Comparison of ENCODE assay signal across 10 cellular contexts in genomic region chr12:89935850-89936249, GRCh38.
DNase-seq lines count a peak whose midpoint lies in the region; ATAC-seq lines count a peak whose summit lies in the region.
"Had no signal": no experiment of that assay in that cellular context is flagged by ENCODE, and none has a peak within 500 bp of the region (broad histone marks: within the 10 kb centered on the region; RNA-seq: fewer than 3 reads in every experiment).

No MANE protein-coding gene starts in this region.

- no peaks in the 10 kb centered on the region for H3K36me3 Mint-ChIP-seq in activated T-cell treated with anti-CD3 and anti-CD28 coated beads, Interleukin-2, amount 50 U/mL, for 24 hours (ENCODE audit: low read depth)
- H3K36me3 Mint-ChIP-seq in stimulated activated effector memory CD8-positive, alpha-beta T cell treated with anti-CD3 and anti-CD28 coated beads, Interleukin-12 subunit alpha, Interleukin-12 subunit beta, amount 100 ng/mL, for 72 hours = no peaks in the 10 kb centered on the region

- DNase-seq in activated T-cell treated with anti-CD3 and anti-CD28 coated beads, Interleukin-2, amount 50 U/mL, for 24 hours = no peak
- no peak for DNase-seq in activated T-cell treated with anti-CD3 and anti-CD28 coated beads, Interleukin-2, amount 50 U/mL, for 48 hours
- no peak for DNase-seq in stimulated activated effector memory CD8-positive, alpha-beta T cell treated with anti-CD3 and anti-CD28 coated beads, Interleukin-12 subunit alpha, Interleukin-12 subunit beta, amount 100 ng/mL, for 72 hours (ENCODE audit: low spot score in 2 of 2)
- DNase-seq in SKM-1 treated with dmso at 0.1 percent for 144 hours (lab: John Stamatoyannopoulos, UW; ENCODE audit: unreplicated experiment) (no peak), mucosa of gallbladder (ENCODE audit: low spot score) (no peak), NOMO-1 treated with DMSO at 0.1 percent for 48 hours (lab: John Stamatoyannopoulos, UW; ENCODE audit: unreplicated experiment) (no peak)
- DNase-seq: GF-D8, SHP77 treated with DMSO at 0.1 percent for 48 hours had no signal

- H3K9me3 Mint-ChIP-seq in activated T-cell treated with anti-CD3 and anti-CD28 coated beads, Interleukin-2, amount 50 U/mL, for 24 hours = no peaks in the 10 kb centered on the region
- peaks cover 2% of the 10 kb centered on the region for H3K9me3 Mint-ChIP-seq in stimulated activated effector memory CD8-positive, alpha-beta T cell treated with anti-CD3 and anti-CD28 coated beads, Interleukin-12 subunit alpha, Interleukin-12 subunit beta, amount 100 ng/mL, for 72 hours

- H3K4me1 Mint-ChIP-seq in activated T-cell treated with anti-CD3 and anti-CD28 coated beads, Interleukin-2, amount 50 U/mL, for 24 hours (ENCODE audit: low read depth) = peaks cover 31% of the 10 kb centered on the region
- H3K4me1 Mint-ChIP-seq in stimulated activated effector memory CD8-positive, alpha-beta T cell treated with anti-CD3 and anti-CD28 coated beads, Interleukin-12 subunit alpha, Interleukin-12 subunit beta, amount 100 ng/mL, for 72 hours = peaks cover 24% of the 10 kb centered on the region

- no peak overlapping the region for H3K4me3 Mint-ChIP-seq in activated T-cell treated with anti-CD3 and anti-CD28 coated beads, Interleukin-2, amount 50 U/mL, for 24 hours
- no peak overlapping the region for H3K4me3 Mint-ChIP-seq in stimulated activated effector memory CD8-positive, alpha-beta T cell treated with anti-CD3 and anti-CD28 coated beads, Interleukin-12 subunit alpha, Interleukin-12 subunit beta, amount 100 ng/mL, for 72 hours

- ATAC-seq in GM21619 (IDR thresholded peaks at IDR 0.05; ENCODE audit: unreplicated experiment) (peak; percentile 78), HG03378 (IDR thresholded peaks at IDR 0.05; ENCODE audit: unreplicated experiment) (peak; percentile 91)
- peak; percentile 90 for ATAC-seq in stimulated activated effector memory CD8-positive, alpha-beta T cell treated with anti-CD3 and anti-CD28 coated beads, Interleukin-12 subunit alpha, Interleukin-12 subunit beta, amount 100 ng/mL, for 72 hours

- H3K27ac Mint-ChIP-seq in activated T-cell treated with anti-CD3 and anti-CD28 coated beads, Interleukin-2, amount 50 U/mL, for 24 hours = peak overlapping the region; percentile 48
- H3K27ac Mint-ChIP-seq in stimulated activated effector memory CD8-positive, alpha-beta T cell treated with anti-CD3 and anti-CD28 coated beads, Interleukin-12 subunit alpha, Interleukin-12 subunit beta, amount 100 ng/mL, for 72 hours = peak overlapping the region; percentile 65

- H3K27me3 Mint-ChIP-seq in activated T-cell treated with anti-CD3 and anti-CD28 coated beads, Interleukin-2, amount 50 U/mL, for 24 hours = no peaks in the 10 kb centered on the region
